In genomic region chr4:139530833-139531427, GRCh38 we compare ENCODE assay signal across 7 cellular contexts. TPM values are rescaled to one million over a fixed set of nuclear protein-coding genes. Genes with fewer than 3 reads are reported as not detected.
DNase-seq lines count a peak whose midpoint lies in the region; ATAC-seq and TF ChIP-seq lines count a peak whose summit lies in the region.

No MANE protein-coding gene starts in this region.

- H3K4me3 Mint-ChIP-seq in activated naive CD8-positive, alpha-beta T cell treated with anti-CD3 and anti-CD28 coated beads for 36 hours: no peak overlapping the region

- H3K27ac Mint-ChIP-seq in activated naive CD8-positive, alpha-beta T cell treated with anti-CD3 and anti-CD28 coated beads for 36 hours: no peak overlapping the region

- H3K9me2 ChIP-seq in hepatocyte (replicated peaks; ENCODE audit: insufficient read depth): no peaks in the 10 kb centered on the region

- peaks cover 15% of the 10 kb centered on the region for H3K36me3 Mint-ChIP-seq in activated naive CD8-positive, alpha-beta T cell treated with anti-CD3 and anti-CD28 coated beads for 36 hours

- no peak overlapping the region for H3K4me3 ChIP-seq in hepatocyte

- no peak overlapping the region for H3K27ac ChIP-seq in hepatocyte

- DNase-seq in GM10248 (ENCODE audit: extremely low spot score) (peak; percentile 74), SK-MEL-5 (ENCODE audit: low read depth, low spot score) (peak; percentile 74), hepatocyte (ENCODE audit: low spot score) (peak; percentile 61), GDM1 (lab: John Stamatoyannopoulos, UW) (no peak)
- peak; percentile 44 for DNase-seq in activated naive CD8-positive, alpha-beta T cell treated with anti-CD3 and anti-CD28 coated beads for 36 hours
- DNase-seq in stimulated activated CD4-positive, alpha-beta T cell treated with anti-CD3 and anti-CD28 coated beads, Interleukin-15, amount 100 ng/mL, for 24 hours: peak; percentile 64

- peak; percentile 68 for ATAC-seq in HG02885 (IDR thresholded peaks at IDR 0.05; ENCODE audit: poor library complexity, unreplicated experiment)

- no peaks in the 10 kb centered on the region for H3K79me2 ChIP-seq in hepatocyte

- no peaks in the 10 kb centered on the region for H3K27me3 Mint-ChIP-seq in activated naive CD8-positive, alpha-beta T cell treated with anti-CD3 and anti-CD28 coated beads for 36 hours

- H3K9me3 ChIP-seq in hepatocyte (ENCODE audit: low read depth): no peaks in the 10 kb centered on the region

- H3K4me1 ChIP-seq in hepatocyte (ENCODE audit: insufficient read depth): no peaks in the 10 kb centered on the region

- POLR2A ChIA-PET in GM10248 (lab: Yijun Ruan, JAX): no interaction called here

- H3K9me3 Mint-ChIP-seq in activated naive CD8-positive, alpha-beta T cell treated with anti-CD3 and anti-CD28 coated beads for 36 hours: no peaks in the 10 kb centered on the region

- 63% methylated on average over 6 of the region's 6 CpGs for WGBS in hepatocyte (ENCODE audit: low lambda C conversion rate, missing lambda C conversion rate)

- in situ Hi-C loops in SK-MEL-5 (cut with HindIII; ENCODE audit: low pct_unique_long_range_greater_than_20kb, low sequenced_read_pairs): no loop called here

- CTCF ChIA-PET in GM10248 (lab: Yijun Ruan, JAX): interaction anchor here (0.6 to 5.7 kb wide), 26 partner anchors 10 to 503 kb away, joined by 3 to 27 read pairs (median 5); no protein-coding TSS in a partner anchor

- H3K36me3 ChIP-seq in hepatocyte (replicated peaks; ENCODE audit: insufficient read depth, low read depth): no peaks in the 10 kb centered on the region

- no peak overlapping the region for H3K4me2 ChIP-seq in hepatocyte

- H3K27me3 ChIP-seq in hepatocyte: no peaks in the 10 kb centered on the region

- no peaks in the 10 kb centered on the region for H3K4me1 Mint-ChIP-seq in activated naive CD8-positive, alpha-beta T cell treated with anti-CD3 and anti-CD28 coated beads for 36 hours

- H2AFZ ChIP-seq in hepatocyte: no peak overlapping the region

- peak; percentile 60 for TF ChIP-seq CTCF in GM10248 (IDR thresholded peaks at IDR 0.05; ENCODE audit: control extremely low read depth, extremely low read depth, low read depth, missing control alignments)
- peak; percentile 51 for TF ChIP-seq CTCF in hepatocyte (IDR thresholded peaks at IDR 0.05; ENCODE audit: poor library complexity)

- H4K20me1 ChIP-seq in hepatocyte (ENCODE audit: insufficient read depth, poor library complexity, severe bottlenecking): no peaks in the 10 kb centered on the region

RNA-seq across cellular contexts. Expression of gene SETD7, which starts 25.1 kb away (rescaled TPM):
- total RNA-seq in SK-MEL-5 (2014; rRNA removed; shearing (Covaris generic)): 21.3 and 21.5 TPM in 2 replicates
- polyA plus RNA-seq in SK-MEL-5 (2015; cell fraction: cytosol; rRNA removed): 16.0 and 23.4 TPM in 2 replicates
- polyA plus RNA-seq in SK-MEL-5 (2015; cell fraction: nucleus; rRNA removed): 7.9 and 10.8 TPM in 2 replicates
- 10 to 100 TPM; 12.2 to 14.1 TPM for total RNA-seq in activated naive CD8-positive, alpha-beta T cell treated with anti-CD3 and anti-CD28 coated beads for 36 hours
- total RNA-seq in hepatocyte: 26.2 and 27.6 TPM in 2 replicates
- polyA plus RNA-seq in hepatocyte: 7.3 and 13.3 TPM in 2 replicates
